In the genomic region with DNA sequence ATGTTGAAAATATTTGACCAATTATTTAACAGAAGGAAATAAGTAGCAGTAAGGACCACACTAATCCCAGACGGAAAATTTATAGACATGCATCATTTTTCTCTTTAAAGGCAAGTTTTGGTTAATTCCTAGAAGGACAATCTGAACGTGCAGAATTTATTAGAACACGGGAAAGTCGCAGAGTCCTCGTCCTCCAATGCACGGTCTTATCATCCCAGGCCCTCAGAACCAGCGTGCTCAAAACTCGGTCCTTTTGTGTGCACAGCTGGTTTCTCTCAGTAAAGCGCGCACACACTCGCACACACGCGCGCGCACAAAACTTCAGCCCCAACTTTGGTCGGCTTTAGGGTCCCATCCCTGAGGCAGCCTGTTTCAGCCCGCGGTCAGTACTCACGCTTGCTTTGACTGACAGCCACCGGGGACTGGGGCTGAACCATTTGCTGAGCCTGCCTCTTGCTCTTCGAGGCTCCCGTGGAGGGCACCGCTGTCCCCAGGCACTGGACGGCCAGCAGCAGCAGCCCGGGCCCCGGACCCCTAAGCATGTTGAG, we compare ENCODE assay signal across 8 cellular contexts. TPM values are rescaled to one million over a fixed set of nuclear protein-coding genes. Genes with fewer than 3 reads are reported as not detected.
DNase-seq lines count a peak whose midpoint lies in the region; ATAC-seq and TF ChIP-seq lines count a peak whose summit lies in the region.

No MANE protein-coding gene starts in this region.

- peaks cover 9% of the 10 kb centered on the region for H3K4me1 Mint-ChIP-seq in memory B cell

- H3K27ac Mint-ChIP-seq in memory B cell: no peak overlapping the region

- H3K27ac ChIP-seq in coronary artery (peak overlapping the region; percentile 92 to 95), transverse colon (peak overlapping the region; percentile 86 to 94 (median 88))

- DNase-seq in GM13977 (ENCODE audit: low spot score) (peak; percentile 56), HAP-1 (ENCODE audit: low spot score in 2 of 2) (peak; percentile 6 to 59), NCI-H748 (lab: John Stamatoyannopoulos, UW; ENCODE audit: unreplicated experiment) (peak; percentile 70), coronary artery (ENCODE audit: low spot score) (no peak), memory B cell (ENCODE audit: low spot score in 2 of 2) (peak in 1 of 2 donors; percentile 16), transverse colon (peak; percentile 12), 8988T (no peak), NOMO-1 treated with dmso at 0.1 percent for 144 hours (lab: John Stamatoyannopoulos, UW; ENCODE audit: unreplicated experiment) (no peak)

- 0 to 1% methylated on average over 5 to 24 of the region's 26 CpGs for WGBS in transverse colon (ENCODE audit: low coverage in 1 of 2), 2 donors

- H3K27me3 Mint-ChIP-seq in memory B cell: peaks cover 26% of the 10 kb centered on the region

- H3K36me3 ChIP-seq in HAP-1 (replicated peaks) (peaks cover 1% of the 10 kb centered on the region; the same call in 1 of the 2 replicates), transverse colon (no peaks in the 10 kb centered on the region)

- H3K27me3 ChIP-seq in HAP-1 (ENCODE audit: low read depth): peaks cover 19% of the 10 kb centered on the region
- peaks cover 53% of the 10 kb centered on the region for H3K27me3 ChIP-seq in transverse colon

- H3K9me3 ChIP-seq in HAP-1 (no peaks in the 10 kb centered on the region), transverse colon (no peaks in the 10 kb centered on the region)

- no peaks in the 10 kb centered on the region for H3K9me3 Mint-ChIP-seq in memory B cell

- H3K4me3 ChIP-seq in HAP-1: peak overlapping the region; percentile 60
- peak overlapping the region; percentile 75 for H3K4me3 ChIP-seq in coronary artery
- H3K4me3 ChIP-seq in transverse colon: peak overlapping the region; percentile 47 to 68 (median 58)

- no peak for TF ChIP-seq POLR2A in transverse colon (IDR thresholded peaks at IDR 0.05)

- no peak for TF ChIP-seq EP300 in transverse colon (IDR thresholded peaks at IDR 0.05; ENCODE audit: low read depth)

- TF ChIP-seq CTCF in GM13977 (IDR thresholded peaks at IDR 0.05; ENCODE audit: extremely low read depth, insufficient read depth, missing control alignments) (no peak), coronary artery (IDR thresholded peaks at IDR 0.05) (no peak), transverse colon (IDR thresholded peaks at IDR 0.05) (no peak)

- in situ Hi-C loops in GM13977 (cut with MboI; ENCODE audit: low pct_unique_long_range_greater_than_20kb, low sequenced_read_pairs, unreplicated experiment): no loop called here
- in situ Hi-C loops in HAP-1 (cut with MboI; ENCODE audit: low sequenced_read_pairs): no loop called here
- in situ Hi-C loops in transverse colon (cut with MboI; ENCODE audit: low pct_ligation_motif_present in 1 of 4, low pct_unique_long_range_greater_than_20kb in 1 of 4, low sequenced_read_pairs in 3 of 4): no loop called here

- H3K4me1 ChIP-seq in HAP-1 (peaks cover 4% of the 10 kb centered on the region; the same call in 1 of the 2 replicates), transverse colon (peaks cover 0 to 25% (median 10%) of the 10 kb centered on the region in 4 donors)

- H3K4me3 Mint-ChIP-seq in memory B cell: peak overlapping the region; percentile 66

- H3K36me3 Mint-ChIP-seq in memory B cell: no peaks in the 10 kb centered on the region

- peak; percentile 37 for ATAC-seq in memory B cell (ENCODE audit: low read depth)

- intact Hi-C loops in transverse colon (cut with DNase I; ENCODE audit: low total_unique reads): loop anchor here (10.0 kb wide), 1 partner anchor 189 kb away; no protein-coding TSS in a partner anchor

RNA-seq across cellular contexts. Expression of a gene that starts 0.5 kb away (rescaled TPM):
- total RNA-seq in transverse colon: 100 to 1,000 TPM; 169 to 686 (median 215) TPM

Comparison
In these comparisons a context has a peak if more than half of its experiments do, and no peak if none do; other contexts are left out.
1. DNase-seq: peak in GM13977 (single experiment), HAP-1 (2 of 2), NCI-H748 (single experiment) and transverse colon (single experiment); none in coronary artery (single experiment), 8988T (single experiment) and NOMO-1 treated with dmso at 0.1 percent for 144 hours (single experiment).
2. Peak in every context shown above with its lines, with median percentiles within 50 percentile points of each other: H3K4me3 ChIP-seq.